In genomic region chr7:92982928-92983327, GRCh38 we compare ENCODE assay signal across 29 cellular contexts.
"Had no signal": no experiment of that assay in that cellular context is flagged by ENCODE, and none has a peak within 500 bp of the region (broad histone marks: within the 10 kb centered on the region; RNA-seq: fewer than 3 reads in every experiment).

No MANE protein-coding gene starts in this region.

- H3K36me3 ChIP-seq: stomach, suprapubic skin, thoracic aorta, thyroid gland, tibial artery, tibial nerve, transverse colon, upper lobe of left lung, upper lobe of right lung, uterus, vagina had no signal

- ATAC-seq: stimulated activated effector memory CD8-positive, alpha-beta T cell treated with anti-CD3 and anti-CD28 coated beads, Interleukin-12 subunit alpha, Interleukin-12 subunit beta, amount 100 ng/mL, for 72 hours; stimulated activated memory B cell treated with anti-CD40 and anti-IgM and Interleukin-4, amounts not matched to agents 10 μg/mL and 1 μg/mL and 100 μg/mL, for 72 hours; stimulated activated naive B cell treated with anti-CD40 and anti-IgM and Interleukin-4, amounts not matched to agents 10 μg/mL and 1 μg/mL and 100 μg/mL, for 72 hours; stimulated activated naive CD8-positive, alpha-beta T cell treated with anti-CD3 and anti-CD28 coated beads, Interleukin-15, amount 100 ng/mL, for 72 hours; stimulated activated naive CD8-positive, alpha-beta T cell treated with anti-CD3 and anti-CD28 coated beads, Interleukin-15, Interleukin-2, amounts not matched to agents 100 U/mL and 50 U/mL, for 24 hours; upper lobe of right lung had no signal

- FAIRE-seq: urothelium cell line had no signal

- H3K4me3 Mint-ChIP-seq: stimulated activated effector memory CD8-positive, alpha-beta T cell treated with anti-CD3 and anti-CD28 coated beads, Interleukin-12 subunit alpha, Interleukin-12 subunit beta, amount 100 ng/mL, for 72 hours; stimulated activated memory B cell treated with anti-CD40 and anti-IgM and Interleukin-4, amounts not matched to agents 10 μg/mL and 1 μg/mL and 100 μg/mL, for 72 hours; stimulated activated naive B cell treated with anti-CD40 and anti-IgM and Interleukin-4, amounts not matched to agents 10 μg/mL and 1 μg/mL and 100 μg/mL, for 72 hours; stimulated activated naive CD8-positive, alpha-beta T cell treated with anti-CD3 and anti-CD28 coated beads, Interleukin-15, amount 100 ng/mL, for 72 hours; stimulated activated naive CD8-positive, alpha-beta T cell treated with anti-CD3 and anti-CD28 coated beads, Interleukin-15, Interleukin-2, amounts not matched to agents 100 ng/mL and 50 ng/mL, for 24 hours; type B pancreatic cell had no signal

- H3K27ac ChIP-seq: stomach, suprapubic skin, testis, thoracic aorta, thyroid gland, tibial artery, tibial nerve, transverse colon, upper lobe of left lung, upper lobe of right lung, uterus, vagina had no signal

- H3K27ac Mint-ChIP-seq: stimulated activated effector memory CD8-positive, alpha-beta T cell treated with anti-CD3 and anti-CD28 coated beads, Interleukin-12 subunit alpha, Interleukin-12 subunit beta, amount 100 ng/mL, for 72 hours; stimulated activated memory B cell treated with anti-CD40 and anti-IgM and Interleukin-4, amounts not matched to agents 10 μg/mL and 1 μg/mL and 100 μg/mL, for 72 hours; stimulated activated naive B cell treated with anti-CD40 and anti-IgM and Interleukin-4, amounts not matched to agents 10 μg/mL and 1 μg/mL and 100 μg/mL, for 72 hours; stimulated activated naive CD8-positive, alpha-beta T cell treated with anti-CD3 and anti-CD28 coated beads, Interleukin-15, amount 100 ng/mL, for 72 hours; stimulated activated naive CD8-positive, alpha-beta T cell treated with anti-CD3 and anti-CD28 coated beads, Interleukin-15, Interleukin-2, amounts not matched to agents 100 ng/mL and 50 ng/mL, for 24 hours; type B pancreatic cell had no signal

- H3K36me3 Mint-ChIP-seq: stimulated activated effector memory CD8-positive, alpha-beta T cell treated with anti-CD3 and anti-CD28 coated beads, Interleukin-12 subunit alpha, Interleukin-12 subunit beta, amount 100 ng/mL, for 72 hours; stimulated activated memory B cell treated with anti-CD40 and anti-IgM and Interleukin-4, amounts not matched to agents 10 μg/mL and 1 μg/mL and 100 μg/mL, for 72 hours; type B pancreatic cell had no signal

- H3K4me1 ChIP-seq: stomach, suprapubic skin, testis, thyroid gland, tibial artery, tibial nerve, transverse colon, upper lobe of left lung, upper lobe of right lung, uterus, vagina had no signal

- H3K27me3 Mint-ChIP-seq: stimulated activated memory B cell treated with anti-CD40 and anti-IgM and Interleukin-4, amounts not matched to agents 10 μg/mL and 1 μg/mL and 100 μg/mL, for 72 hours; stimulated activated naive B cell treated with anti-CD40 and anti-IgM and Interleukin-4, amounts not matched to agents 10 μg/mL and 1 μg/mL and 100 μg/mL, for 72 hours; type B pancreatic cell had no signal

- H3K9me3 ChIP-seq: suprapubic skin, testis, thoracic aorta, upper lobe of right lung, uterus, vagina had no signal

- DNase-seq: stimulated activated CD4-positive, alpha-beta T cell treated with anti-CD3 and anti-CD28 coated beads, Interleukin-2, amount 100 ng/mL, for 48 hours; stimulated activated CD4-positive, alpha-beta T cell treated with anti-CD3 and anti-CD28 coated beads, Interleukin-4, amount 100 ng/mL, for 1 hour; stimulated activated CD4-positive, alpha-beta T cell treated with anti-CD3 and anti-CD28 coated beads, Interleukin-4, amount 100 ng/mL, for 24 hours; stimulated activated CD4-positive, alpha-beta T cell treated with anti-CD3 and anti-CD28 coated beads, Interleukin-4, amount 100 ng/mL, for 4 hours; stimulated activated CD8-positive, alpha-beta memory T cell treated with anti-CD3 and anti-CD28 coated beads, Interleukin-4, amount 100 ng/mL, for 48 hours; stimulated activated naive B cell treated with anti-CD40 and anti-IgM and Interleukin-4, amounts not matched to agents 10 μg/mL and 1 μg/mL and 100 μg/mL, for 72 hours; stimulated activated naive CD4-positive, alpha-beta T cell; stimulated activated naive CD4-positive, alpha-beta T cell treated with Interleukin-2 at 50 U/mL for 16 hours; stimulated activated naive CD8-positive, alpha-beta T cell treated with anti-CD3 and anti-CD28 coated beads, Interleukin-15, amount 100 ng/mL, for 72 hours; stimulated activated naive CD8-positive, alpha-beta T cell treated with anti-CD3 and anti-CD28 coated beads, Interleukin-15, Interleukin-2, amounts not matched to agents 100 U/mL and 50 U/mL, for 24 hours; stomach; substantia nigra; testis; thyroid gland; tibial artery; transverse colon; trophoblast cell; upper lobe of left lung; upper lobe of right lung; uterus had no signal

- H3K4me1 Mint-ChIP-seq: stimulated activated effector memory CD8-positive, alpha-beta T cell treated with anti-CD3 and anti-CD28 coated beads, Interleukin-12 subunit alpha, Interleukin-12 subunit beta, amount 100 ng/mL, for 72 hours; stimulated activated memory B cell treated with anti-CD40 and anti-IgM and Interleukin-4, amounts not matched to agents 10 μg/mL and 1 μg/mL and 100 μg/mL, for 72 hours; stimulated activated naive B cell treated with anti-CD40 and anti-IgM and Interleukin-4, amounts not matched to agents 10 μg/mL and 1 μg/mL and 100 μg/mL, for 72 hours; stimulated activated naive CD8-positive, alpha-beta T cell treated with anti-CD3 and anti-CD28 coated beads, Interleukin-15, amount 100 ng/mL, for 72 hours had no signal

- H3K27me3 ChIP-seq: stomach, suprapubic skin, testis, thyroid gland, tibial artery, tibial nerve, transverse colon, upper lobe of left lung, upper lobe of right lung, uterus, vagina had no signal

- H3K4me3 ChIP-seq: stomach, suprapubic skin, testis, thoracic aorta, thyroid gland, tibial artery, tibial nerve, transverse colon, upper lobe of left lung, upper lobe of right lung, uterus, vagina had no signal
